Comparison of ENCODE assay signal across 1 cellular context in the genomic region with DNA sequence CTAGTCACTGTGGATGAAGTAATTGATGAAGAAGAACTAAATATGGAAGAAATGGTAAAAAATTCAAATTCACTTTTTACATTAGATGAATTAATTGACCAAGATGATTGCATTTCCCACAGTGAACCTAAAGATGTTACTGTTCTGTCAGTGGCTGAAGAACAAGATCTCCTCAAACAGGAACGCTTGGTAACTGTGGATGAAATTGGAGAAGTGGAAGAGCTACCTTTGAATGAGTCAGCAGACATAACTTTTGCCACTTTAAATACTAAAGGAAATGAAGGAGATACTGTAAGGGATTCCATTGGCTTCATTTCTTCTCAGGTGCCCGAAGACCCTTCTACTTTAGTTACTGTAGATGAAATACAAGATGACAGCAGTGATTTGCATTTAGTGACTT.
TF ChIP-seq lines count a peak whose summit lies in the region.

No MANE protein-coding gene starts in this region.

TF ChIP-seq in IMR-90, 13 proteins besides CTCF, POLR2A, EP300 and RAD21 (continued from another document):
- TF ChIP-seq, protein P1, sequence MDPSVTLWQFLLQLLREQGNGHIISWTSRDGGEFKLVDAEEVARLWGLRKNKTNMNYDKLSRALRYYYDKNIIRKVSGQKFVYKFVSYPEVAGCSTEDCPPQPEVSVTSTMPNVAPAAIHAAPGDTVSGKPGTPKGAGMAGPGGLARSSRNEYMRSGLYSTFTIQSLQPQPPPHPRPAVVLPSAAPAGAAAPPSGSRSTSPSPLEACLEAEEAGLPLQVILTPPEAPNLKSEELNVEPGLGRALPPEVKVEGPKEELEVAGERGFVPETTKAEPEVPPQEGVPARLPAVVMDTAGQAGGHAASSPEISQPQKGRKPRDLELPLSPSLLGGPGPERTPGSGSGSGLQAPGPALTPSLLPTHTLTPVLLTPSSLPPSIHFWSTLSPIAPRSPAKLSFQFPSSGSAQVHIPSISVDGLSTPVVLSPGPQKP (IDR thresholded peaks at IDR 0.05; ENCODE audit: borderline replicate concordance, low read depth, low read length), result no peak
- TF ChIP-seq MAZ (IDR thresholded peaks at IDR 0.05; ENCODE audit: borderline replicate concordance, low read depth, low read length), result no peak
